8 cellular contexts compared by ENCODE assay signal in genomic region chr2:25251461-25252273, GRCh38.
DNase-seq lines count a peak whose midpoint lies in the region; ATAC-seq, FAIRE-seq and TF ChIP-seq lines count a peak whose summit lies in the region.

No MANE protein-coding gene starts in this region.

- H3K36me3 ChIP-seq in IMR-90 (ENCODE audit: control insufficient read depth, insufficient read depth, low read length) (peaks cover 29% of the 10 kb centered on the region), ectodermal cell (ENCODE audit: control insufficient read depth, insufficient read depth, low read length) (peaks cover 16% of the 10 kb centered on the region), lung (ENCODE audit: control insufficient read depth in 2 of 2, insufficient read depth in 2 of 2, low read length in 2 of 2) (peaks cover 0 to 25% of the 10 kb centered on the region in 2 donors)

- H4K20me1 ChIP-seq in IMR-90 (ENCODE audit: insufficient read depth, low read length): no peaks in the 10 kb centered on the region

- WGBS in IMR-90 (ENCODE audit: extremely low coverage in 2 of 2, insufficient read length in 1 of 2), 2 experiments: 21% methylated on average over 24 of the region's 50 CpGs; no CpG with 5 or more reads in 1 of the 2 experiments
- WGBS in ectodermal cell, 2 experiments: 0% methylated on average over 45 of the region's 50 CpGs
- 1 to 2% methylated on average over 43 to 50 of the region's 50 CpGs for WGBS in lung, 2 donors

- FAIRE-seq in D721Med (lab: Jason Lieb, UNC): no peak

- dilution Hi-C loops in IMR-90 (cut with HindIII; ENCODE audit: low sequenced_read_pairs, unreplicated experiment): no loop called here

- no peak overlapping the region for H2BK20ac ChIP-seq in IMR-90 (ENCODE audit: low read depth, low read length)

- H4K5ac ChIP-seq in IMR-90 (ENCODE audit: low read depth, low read length): peak overlapping the region; percentile 78; the same call in 1 of the 2 replicates

- peak overlapping the region; percentile 92 for H2AK9ac ChIP-seq in IMR-90 (replicated peaks; ENCODE audit: low read depth, low read length, poor library complexity)

- H2BK120ac ChIP-seq in IMR-90 (ENCODE audit: low read depth, low read length): peak overlapping the region; percentile 4

- no peaks in the 10 kb centered on the region for H3K27me3 ChIP-seq in IMR-90 (ENCODE audit: control insufficient read depth, insufficient read depth, low read length)
- H3K27me3 ChIP-seq in ectodermal cell (ENCODE audit: control insufficient read depth, insufficient read depth, low read length, poor library complexity, severe bottlenecking): no peaks in the 10 kb centered on the region
- no peaks in the 10 kb centered on the region for H3K27me3 ChIP-seq in lung (ENCODE audit: control insufficient read depth, insufficient read depth)

- peak overlapping the region; percentile 67 for H3K4me2 ChIP-seq in IMR-90 (ENCODE audit: low read depth, low read length)

- H3K18ac ChIP-seq in IMR-90 (ENCODE audit: low read depth, low read length): no peak overlapping the region; the same call in 1 of the 2 replicates

- H3K56ac ChIP-seq in IMR-90 (ENCODE audit: extremely low read depth, insufficient read depth, low read length): no peak overlapping the region

- H3K27ac ChIP-seq in IMR-90 (ENCODE audit: insufficient read depth, low read length) (no peak overlapping the region), ectodermal cell (ENCODE audit: insufficient read depth, low read depth, low read length, poor library complexity, severe bottlenecking) (peak overlapping the region; percentile 95), lung (ENCODE audit: low read depth in 1 of 2, low read length in 1 of 2) (peak overlapping the region; percentile 39 to 83)

- DNase-seq in NCI-H510A treated with DMSO at 0.1 percent for 48 hours (lab: John Stamatoyannopoulos, UW) (peak; percentile 42), NCI-H510A (lab: John Stamatoyannopoulos, UW) (no peak), IMR-90 (peak; percentile 7), lung (ENCODE audit: low spot score) (peak; percentile 46), D721Med (ENCODE audit: insufficient read length, low spot score) (no peak)
- peak; percentile 53 for DNase-seq in stimulated activated naive CD4-positive, alpha-beta T cell treated with Interleukin-2 at 50 U/mL for 16 hours (lab: John Stamatoyannopoulos, UW)

- peak; percentile 43 for ATAC-seq in IMR-90 (ENCODE audit: low read depth)
- ATAC-seq in activated CD4-positive, CD25-positive, alpha-beta regulatory T cell treated with anti-CD3 and anti-CD28 coated beads, Interleukin-2, amount 50 U/mL, for 24 hours: peak; percentile 45 to 58
- peak; percentile 64 for ATAC-seq in lung (ENCODE audit: insufficient read depth, low FRiP score)

- peak overlapping the region; percentile 9; the same call in 1 of the 2 replicates for H3K9ac ChIP-seq in IMR-90 (ENCODE audit: low read depth, low read length)

- no peak overlapping the region for H2BK15ac ChIP-seq in IMR-90 (ENCODE audit: low read depth, low read length)

- TF ChIP-seq POLR2A in IMR-90 (IDR thresholded peaks at IDR 0.05; ENCODE audit: low read depth, low read length): no peak

- H4K8ac ChIP-seq in IMR-90 (ENCODE audit: low read depth in 2 of 2, low read length in 2 of 2): peak overlapping the region; percentile 58 to 86; a peak in 3 of 4 replicates

- H4K91ac ChIP-seq in IMR-90 (ENCODE audit: insufficient read depth, low read depth, low read length): peak overlapping the region; percentile 39

- no peak overlapping the region for H2BK5ac ChIP-seq in IMR-90 (ENCODE audit: low read depth, low read length, poor library complexity, severe bottlenecking)

- H3K4ac ChIP-seq in IMR-90 (ENCODE audit: low read depth, low read length): peak overlapping the region; percentile 58

- 0 out of 4 replicates have a peak, but pooled peaks cover 0 to 6% of the 10 kb centered on the region in 2 experiments for H3K79me1 ChIP-seq in IMR-90 (ENCODE audit: low read depth in 1 of 2, low read length in 2 of 2)

- no peak overlapping the region; the same call in 1 of the 2 replicates for H3K23ac ChIP-seq in IMR-90 (ENCODE audit: low read depth, low read length)

- peak overlapping the region; percentile 27 for H2AK5ac ChIP-seq in IMR-90 (ENCODE audit: low read depth, low read length)

- H3K9me3 ChIP-seq in IMR-90 (ENCODE audit: control insufficient read depth, insufficient read depth, low read length) (no peaks in the 10 kb centered on the region), ectodermal cell (ENCODE audit: control insufficient read depth, low read length) (no peaks in the 10 kb centered on the region), lung (ENCODE audit: control insufficient read depth in 2 of 2, insufficient read depth in 1 of 2, low read length in 1 of 2) (no peaks in the 10 kb centered on the region)

- POLR2A ChIA-PET in IMR-90 (lab: Charles Lee; ENCODE audit: unreplicated experiment): no interaction called here

- CTCF ChIA-PET in IMR-90 (lab: Yijun Ruan, JAX): no interaction called here

- no peak for TF ChIP-seq RAD21 in IMR-90 (IDR thresholded peaks at IDR 0.05; ENCODE audit: low read length)

- no peaks in the 10 kb centered on the region; the same call in 1 of the 2 replicates for H3K9me1 ChIP-seq in IMR-90 (ENCODE audit: insufficient read depth, low read length)

- peaks cover 21% of the 10 kb centered on the region for H3K4me1 ChIP-seq in IMR-90 (ENCODE audit: control insufficient read depth, insufficient read depth, low read length)
- peaks cover 27% of the 10 kb centered on the region for H3K4me1 ChIP-seq in ectodermal cell (ENCODE audit: control insufficient read depth, insufficient read depth, low read length)
- peaks cover 0 to 9% of the 10 kb centered on the region in 2 donors for H3K4me1 ChIP-seq in lung (ENCODE audit: control insufficient read depth in 2 of 2, insufficient read depth in 2 of 2, low read length in 2 of 2)

- H2AFZ ChIP-seq in IMR-90 (replicated peaks; ENCODE audit: low read length, poor library complexity): peak overlapping the region; percentile 90

- BruUV-seq in IMR-90 (replicated peaks; lab: Mats Ljungman, UMichigan): no TSS peak

- no peak for TF ChIP-seq CTCF in IMR-90 (conservative IDR thresholded peaks at IDR 0.05; ENCODE audit: low read depth, low read length)
- no peak for TF ChIP-seq CTCF in lung (IDR thresholded peaks at IDR 0.05; ENCODE audit: control extremely low read depth, extremely low read depth)
- TF ChIP-seq CTCF in D721Med (IDR thresholded peaks at IDR 0.05; ENCODE audit: insufficient read depth, missing control alignments): no peak

- intact Hi-C loops in IMR-90 (cut with micrococcal nuclease): loop anchor here (10.0 kb wide), 1 partner anchor 313 kb away; no protein-coding TSS in a partner anchor

- 0 out of 2 replicates have a peak overlapping the region, but pooled peaks have one; percentile 21 for H3K14ac ChIP-seq in IMR-90 (replicated peaks; ENCODE audit: low read depth, low read length)

- H3K4me3 ChIP-seq in IMR-90 (ENCODE audit: insufficient read depth, low read depth, low read length): no peak overlapping the region; the same call in 1 of the 2 replicates
- H3K4me3 ChIP-seq in ectodermal cell (ENCODE audit: insufficient read depth, low read depth, low read length): peak overlapping the region; percentile 62
- peak overlapping the region; percentile 24 for H3K4me3 ChIP-seq in lung

- in situ Hi-C loops in IMR-90 (cut with MboI; ENCODE audit: low sequenced_read_pairs): no loop called here

TF ChIP-seq in IMR-90, 13 proteins besides CTCF, POLR2A, EP300 and RAD21:
- no peak for TF ChIP-seq FOS (IDR thresholded peaks at IDR 0.05; ENCODE audit: low read depth, low read length)
- no peak for TF ChIP-seq NFE2L2 (IDR thresholded peaks at IDR 0.05; ENCODE audit: low read depth, low read length)
- no peak for TF ChIP-seq MXI1 (IDR thresholded peaks at IDR 0.05; ENCODE audit: borderline replicate concordance, low read depth, low read length)

Comparison
In these comparisons a context has a peak if more than half of its experiments do, and no peak if none do; other contexts are left out.
1. DNase-seq: peak in NCI-H510A treated with DMSO at 0.1 percent for 48 hours (single experiment), IMR-90 (single experiment), lung (single experiment) and stimulated activated naive CD4-positive, alpha-beta T cell treated with Interleukin-2 at 50 U/mL for 16 hours (single experiment); none in NCI-H510A (single experiment) and D721Med (single experiment).
2. Peak in every context shown above with its lines, with median percentiles within 50 percentile points of each other: ATAC-seq.